ENCODE assay signal across 17 cellular contexts in the genomic region with DNA sequence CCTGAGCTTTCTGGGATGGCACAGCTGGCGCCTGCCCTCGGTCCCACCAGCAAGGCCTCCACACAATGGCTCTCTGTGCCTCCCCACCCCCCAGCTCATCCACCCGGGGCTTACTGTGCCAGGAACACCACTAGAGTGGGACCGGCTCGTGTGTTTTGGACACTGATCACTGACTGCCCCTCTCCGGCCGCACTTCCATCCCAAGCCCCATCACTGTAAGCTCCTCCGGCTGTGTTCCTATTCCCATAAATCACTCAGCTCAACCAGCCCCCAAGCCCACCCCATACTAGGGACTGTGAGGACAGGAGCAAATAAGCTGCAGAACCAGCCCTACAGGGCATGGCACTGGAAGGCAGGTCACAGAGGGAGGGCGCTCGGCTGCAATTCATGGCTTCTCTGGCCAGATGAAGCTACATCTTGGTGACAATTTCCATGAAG.
"Had no signal": no experiment of that assay in that cellular context is flagged by ENCODE, and none has a peak within 500 bp of the region (broad histone marks: within the 10 kb centered on the region; RNA-seq: fewer than 3 reads in every experiment).

No MANE protein-coding gene starts in this region.

- H3K27ac ChIP-seq: epithelial cell of prostate, gastrocnemius medialis, hepatocyte, lower lobe of right lung, psoas muscle, thoracic aorta had no signal

- DNase-seq: activated CD8-positive, alpha-beta memory T cell treated with anti-CD3 and anti-CD28 coated beads, Interleukin-2, amount 10 ng/mL, durations not matched to agents 7 days and 5 days; activated gamma-delta T cell; activated naive CD8-positive, alpha-beta T cell treated with anti-CD3 and anti-CD28 coated beads, Interleukin-2, amount 50 U/mL, for 24 hours; activated T-cell treated with anti-CD3 and anti-CD28 coated beads, Interleukin-2, amount 50 U/mL, for 24 hours; central memory CD4-positive, alpha-beta T cell; cortex of kidney; effector memory CD8-positive, alpha-beta T cell; gastrocnemius medialis; left cardiac atrium; lower lobe of right lung; natural killer cell; psoas muscle; stimulated activated CD4-positive, alpha-beta T cell treated with anti-CD3 and anti-CD28 coated beads, Interleukin-2, amount 100 ng/mL, for 24 hours; stimulated activated naive CD4-positive, alpha-beta T cell treated with Interleukin-2 at 50 U/mL for 16 hours had no signal
